Comparison of ENCODE assay signal across 19 cellular contexts in genomic region chr7:41190615-41191014, GRCh38.
DNase-seq lines count a peak whose midpoint lies in the region; ATAC-seq and TF ChIP-seq lines count a peak whose summit lies in the region.
"Had no signal": no experiment of that assay in that cellular context is flagged by ENCODE, and none has a peak within 500 bp of the region (broad histone marks: within the 10 kb centered on the region; RNA-seq: fewer than 3 reads in every experiment).

No MANE protein-coding gene starts in this region.

- peaks cover 0 to 52% (median 16%) of the 10 kb centered on the region in 10 experiments; a peak in 12 of 20 replicates for H3K4me1 ChIP-seq in BLaER1 treated with 17β-estradiol and CSF1 and Interleukin-3, amounts not matched to agents 10 nM and 100 nM
- H3K4me1 ChIP-seq in neuronal stem cell (ENCODE audit: control insufficient read depth in 2 of 2, insufficient read depth in 1 of 2, low read depth in 1 of 2, low read length in 2 of 2): no peaks in the 10 kb centered on the region

- H3K27ac ChIP-seq in BLaER1 treated with 17β-estradiol and CSF1 and Interleukin-3, amounts not matched to agents 10 nM and 100 nM: peak overlapping the region in 5 of 11 experiments; percentile 56 to 85 (median 76); a peak in 10 of 22 replicates
- H3K27ac ChIP-seq in brain microvascular endothelial cell: peak overlapping the region; percentile 97
- H3K27ac ChIP-seq in neuronal stem cell (replicated peaks; ENCODE audit: low read length): no peak overlapping the region
- H3K27ac ChIP-seq: WERI-Rb-1 had no signal

- H4K91ac ChIP-seq in neuronal stem cell (ENCODE audit: low read depth, low read length, poor library complexity): no peak overlapping the region

- in situ Hi-C loops in brain microvascular endothelial cell (cut with HindIII; ENCODE audit: low pct_ligation_motif_present, low sequenced_read_pairs): no loop called here

- H3K4me3 ChIP-seq in BLaER1 treated with 17β-estradiol and CSF1 and Interleukin-3, amounts not matched to agents 10 nM and 100 nM: no peak overlapping the region
- H3K4me3 ChIP-seq in brain microvascular endothelial cell (ENCODE audit: low read depth, low read length) (no peak overlapping the region), neuronal stem cell (ENCODE audit: low read length in 2 of 2) (no peak overlapping the region)
- H3K4me3 ChIP-seq: skin epidermis had no signal

- no peak overlapping the region for H2BK5ac ChIP-seq in neuronal stem cell (ENCODE audit: low read length)

- H3K18ac ChIP-seq in neuronal stem cell (ENCODE audit: low read length): no peak overlapping the region

- no peak overlapping the region for H3K4ac ChIP-seq in neuronal stem cell (ENCODE audit: low read length)

- peaks cover 0 to 6% (median 0%) of the 10 kb centered on the region in 11 experiments; a peak in 2 of 22 replicates for H3K9me3 ChIP-seq in BLaER1 treated with 17β-estradiol and CSF1 and Interleukin-3, amounts not matched to agents 10 nM and 100 nM (replicated peaks in 1 of 11)
- peaks cover 0 to 2% of the 10 kb centered on the region in 2 donors for H3K9me3 ChIP-seq in neuronal stem cell (replicated peaks in 1 of 2; ENCODE audit: control insufficient read depth in 2 of 2, insufficient read depth in 1 of 2, low read depth in 1 of 2, low read length in 2 of 2)

- H2BK12ac ChIP-seq in neuronal stem cell (ENCODE audit: low read length): no peak overlapping the region

- no peak overlapping the region for H3K23ac ChIP-seq in neuronal stem cell (ENCODE audit: low read depth, low read length, poor library complexity)

- H3K27me3 ChIP-seq in BLaER1 treated with 17β-estradiol and CSF1 and Interleukin-3, amounts not matched to agents 10 nM and 100 nM: no peaks in the 10 kb centered on the region
- no peaks in the 10 kb centered on the region for H3K27me3 ChIP-seq in brain microvascular endothelial cell (replicated peaks)
- peaks cover 0 to 2% (median 0%) of the 10 kb centered on the region in 3 experiments for H3K27me3 ChIP-seq in neuronal stem cell (ENCODE audit: control insufficient read depth in 3 of 3, insufficient read depth in 3 of 3, low read depth in 1 of 3, low read length in 3 of 3)

- peak overlapping the region in 8 of 11 experiments; percentile 6 to 74 (median 56); a peak in 12 of 22 replicates for H3K4me2 ChIP-seq in BLaER1 treated with 17β-estradiol and CSF1 and Interleukin-3, amounts not matched to agents 10 nM and 100 nM
- H3K4me2 ChIP-seq in neuronal stem cell (ENCODE audit: insufficient read depth, low read length, poor library complexity, severe bottlenecking): no peak overlapping the region

- no peak overlapping the region for H4K8ac ChIP-seq in neuronal stem cell (ENCODE audit: low read depth, low read length)

- no peak overlapping the region for H2BK15ac ChIP-seq in neuronal stem cell (ENCODE audit: low read length)

- ATAC-seq in HG02623 (IDR thresholded peaks at IDR 0.05; ENCODE audit: unreplicated experiment): no peak
- no peak for ATAC-seq in GM19463 (IDR thresholded peaks at IDR 0.05; ENCODE audit: unreplicated experiment)
- no peak for ATAC-seq in stimulated activated naive CD8-positive, alpha-beta T cell treated with anti-CD3 and anti-CD28 coated beads, Interleukin-15, Interleukin-2, amounts not matched to agents 100 U/mL and 50 U/mL, for 24 hours
- ATAC-seq: stimulated activated effector memory CD8-positive, alpha-beta T cell treated with anti-CD3 and anti-CD28 coated beads, Interleukin-12 subunit alpha, Interleukin-12 subunit beta, amount 100 ng/mL, for 72 hours had no signal

- H3K9ac ChIP-seq in BLaER1 treated with 17β-estradiol and CSF1 and Interleukin-3, amounts not matched to agents 10 nM and 100 nM: peak overlapping the region in 1 of 11 experiments; percentile 53; a peak in 3 of 22 replicates
- H3K9ac ChIP-seq in neuronal stem cell (ENCODE audit: low read depth, low read length, poor library complexity): no peak overlapping the region

- no peak overlapping the region for H2BK120ac ChIP-seq in neuronal stem cell (ENCODE audit: low read depth, low read length)

- H3K36me3 ChIP-seq in BLaER1 treated with 17β-estradiol and CSF1 and Interleukin-3, amounts not matched to agents 10 nM and 100 nM: no peaks in the 10 kb centered on the region
- no peaks in the 10 kb centered on the region for H3K36me3 ChIP-seq in brain microvascular endothelial cell (replicated peaks)
- no peaks in the 10 kb centered on the region for H3K36me3 ChIP-seq in neuronal stem cell (replicated peaks in 1 of 2; ENCODE audit: control insufficient read depth in 2 of 2, insufficient read depth in 2 of 2, low read length in 2 of 2)
- H3K36me3 ChIP-seq: WERI-Rb-1 had no signal

- TF ChIP-seq CTCF in brain microvascular endothelial cell (IDR thresholded peaks at IDR 0.05; ENCODE audit: low read depth, low read length, missing control alignments): no peak

- H3K79me1 ChIP-seq in neuronal stem cell (ENCODE audit: low read depth, low read length): no peaks in the 10 kb centered on the region

- no peak overlapping the region for H2AK5ac ChIP-seq in neuronal stem cell (ENCODE audit: low read depth, low read length)

- peak; percentile 91 to 96 for DNase-seq in Kasumi-1 (lab: John Stamatoyannopoulos, UW)
- peak; percentile 2 for DNase-seq in brain microvascular endothelial cell
- DNase-seq in neuronal stem cell (ENCODE audit: low spot score): no peak
- DNase-seq in DMS114 treated with DMSO at 0.1 percent for 48 hours (lab: John Stamatoyannopoulos, UW; ENCODE audit: unreplicated experiment): no peak
- no peak for DNase-seq in stimulated activated naive CD8-positive, alpha-beta T cell treated with anti-CD3 and anti-CD28 coated beads, Interleukin-15, Interleukin-2, amounts not matched to agents 100 U/mL and 50 U/mL, for 24 hours
- DNase-seq: activated CD4-positive, alpha-beta T cell treated with anti-CD3 and anti-CD28 coated beads, Interleukin-2, amount 50 U/mL, for 1 hour; activated naive CD4-positive, alpha-beta T cell treated with anti-CD3 and anti-CD28 coated beads, Interleukin-2, amount 50 U/mL, for 16 hours; amygdala; head of caudate nucleus; NCI-H1694; NCI-H2171; NCI-H510A treated with DMSO at 0.1 percent for 48 hours; NK-92 treated with Interleukin-12 subunit alpha and Interleukin-12 subunit beta, amount 100 ng/mL, for 24 hours; WERI-Rb-1 had no signal

- WGBS in neuronal stem cell (ENCODE audit: extremely low coverage in 2 of 2, insufficient read length in 2 of 2, insufficient replicate concordance in 1 of 2), 2 donors: no CpG with 5 or more reads among the region's 2 CpGs

- peak overlapping the region; percentile 25 for H2AFZ ChIP-seq in neuronal stem cell (ENCODE audit: low read length)

- no peaks in the 10 kb centered on the region for H4K20me1 ChIP-seq in BLaER1 treated with 17β-estradiol and CSF1 and Interleukin-3, amounts not matched to agents 10 nM and 100 nM

- no peak overlapping the region for H3K14ac ChIP-seq in neuronal stem cell (ENCODE audit: low read length)

Comparison
In these comparisons a context has a peak if more than half of its experiments do, and no peak if none do; other contexts are left out.
1. DNase-seq: peak in Kasumi-1 (2 of 2) and brain microvascular endothelial cell (single experiment); none in neuronal stem cell (single experiment), DMS114 treated with DMSO at 0.1 percent for 48 hours (single experiment) and stimulated activated naive CD8-positive, alpha-beta T cell treated with anti-CD3 and anti-CD28 coated beads, Interleukin-15, Interleukin-2, amounts not matched to agents 100 U/mL and 50 U/mL, for 24 hours (single experiment).